1 cellular context compared by ENCODE assay signal in the genomic region with DNA sequence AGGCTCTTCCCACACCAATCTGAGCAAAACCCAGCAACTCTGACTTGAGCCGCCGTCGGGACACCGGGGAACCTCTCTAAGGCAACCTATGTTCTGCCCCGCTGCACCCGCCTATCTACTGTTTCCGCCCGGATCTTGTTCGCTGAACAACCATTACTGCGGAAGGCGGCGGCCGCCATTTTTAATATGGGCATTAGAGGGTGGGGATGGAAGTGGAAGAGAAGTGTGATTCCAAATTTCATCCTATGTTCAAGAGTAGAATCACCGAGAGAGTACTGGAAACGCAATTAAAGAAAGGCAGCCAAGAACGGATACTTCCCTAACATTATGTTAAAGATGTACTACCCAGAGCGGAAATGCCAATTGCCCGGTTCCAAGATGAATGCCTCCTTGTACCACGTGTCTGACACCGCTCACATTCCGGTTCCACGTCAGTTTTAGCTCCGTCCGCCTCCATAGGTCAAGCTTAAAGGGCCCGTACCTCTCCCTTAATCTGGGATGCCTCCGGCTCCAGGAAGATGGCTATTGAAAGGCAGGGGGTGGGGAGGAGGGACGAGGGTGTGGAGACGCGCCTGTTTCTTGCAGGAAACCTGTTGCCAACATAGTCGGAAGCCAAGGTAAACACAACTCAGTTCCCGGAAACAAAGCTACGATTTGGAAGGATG.
TF ChIP-seq lines count a peak whose summit lies in the region.

A gene (minus strand): TSS at position 95 of the 665 bp plus-strand sequence. CDS start 198 bp downstream, outside the sequence.

TF ChIP-seq in GM23338, 12 proteins besides CTCF, POLR2A, EP300 and RAD21 (continued from another document):
- TF ChIP-seq, protein P1, sequence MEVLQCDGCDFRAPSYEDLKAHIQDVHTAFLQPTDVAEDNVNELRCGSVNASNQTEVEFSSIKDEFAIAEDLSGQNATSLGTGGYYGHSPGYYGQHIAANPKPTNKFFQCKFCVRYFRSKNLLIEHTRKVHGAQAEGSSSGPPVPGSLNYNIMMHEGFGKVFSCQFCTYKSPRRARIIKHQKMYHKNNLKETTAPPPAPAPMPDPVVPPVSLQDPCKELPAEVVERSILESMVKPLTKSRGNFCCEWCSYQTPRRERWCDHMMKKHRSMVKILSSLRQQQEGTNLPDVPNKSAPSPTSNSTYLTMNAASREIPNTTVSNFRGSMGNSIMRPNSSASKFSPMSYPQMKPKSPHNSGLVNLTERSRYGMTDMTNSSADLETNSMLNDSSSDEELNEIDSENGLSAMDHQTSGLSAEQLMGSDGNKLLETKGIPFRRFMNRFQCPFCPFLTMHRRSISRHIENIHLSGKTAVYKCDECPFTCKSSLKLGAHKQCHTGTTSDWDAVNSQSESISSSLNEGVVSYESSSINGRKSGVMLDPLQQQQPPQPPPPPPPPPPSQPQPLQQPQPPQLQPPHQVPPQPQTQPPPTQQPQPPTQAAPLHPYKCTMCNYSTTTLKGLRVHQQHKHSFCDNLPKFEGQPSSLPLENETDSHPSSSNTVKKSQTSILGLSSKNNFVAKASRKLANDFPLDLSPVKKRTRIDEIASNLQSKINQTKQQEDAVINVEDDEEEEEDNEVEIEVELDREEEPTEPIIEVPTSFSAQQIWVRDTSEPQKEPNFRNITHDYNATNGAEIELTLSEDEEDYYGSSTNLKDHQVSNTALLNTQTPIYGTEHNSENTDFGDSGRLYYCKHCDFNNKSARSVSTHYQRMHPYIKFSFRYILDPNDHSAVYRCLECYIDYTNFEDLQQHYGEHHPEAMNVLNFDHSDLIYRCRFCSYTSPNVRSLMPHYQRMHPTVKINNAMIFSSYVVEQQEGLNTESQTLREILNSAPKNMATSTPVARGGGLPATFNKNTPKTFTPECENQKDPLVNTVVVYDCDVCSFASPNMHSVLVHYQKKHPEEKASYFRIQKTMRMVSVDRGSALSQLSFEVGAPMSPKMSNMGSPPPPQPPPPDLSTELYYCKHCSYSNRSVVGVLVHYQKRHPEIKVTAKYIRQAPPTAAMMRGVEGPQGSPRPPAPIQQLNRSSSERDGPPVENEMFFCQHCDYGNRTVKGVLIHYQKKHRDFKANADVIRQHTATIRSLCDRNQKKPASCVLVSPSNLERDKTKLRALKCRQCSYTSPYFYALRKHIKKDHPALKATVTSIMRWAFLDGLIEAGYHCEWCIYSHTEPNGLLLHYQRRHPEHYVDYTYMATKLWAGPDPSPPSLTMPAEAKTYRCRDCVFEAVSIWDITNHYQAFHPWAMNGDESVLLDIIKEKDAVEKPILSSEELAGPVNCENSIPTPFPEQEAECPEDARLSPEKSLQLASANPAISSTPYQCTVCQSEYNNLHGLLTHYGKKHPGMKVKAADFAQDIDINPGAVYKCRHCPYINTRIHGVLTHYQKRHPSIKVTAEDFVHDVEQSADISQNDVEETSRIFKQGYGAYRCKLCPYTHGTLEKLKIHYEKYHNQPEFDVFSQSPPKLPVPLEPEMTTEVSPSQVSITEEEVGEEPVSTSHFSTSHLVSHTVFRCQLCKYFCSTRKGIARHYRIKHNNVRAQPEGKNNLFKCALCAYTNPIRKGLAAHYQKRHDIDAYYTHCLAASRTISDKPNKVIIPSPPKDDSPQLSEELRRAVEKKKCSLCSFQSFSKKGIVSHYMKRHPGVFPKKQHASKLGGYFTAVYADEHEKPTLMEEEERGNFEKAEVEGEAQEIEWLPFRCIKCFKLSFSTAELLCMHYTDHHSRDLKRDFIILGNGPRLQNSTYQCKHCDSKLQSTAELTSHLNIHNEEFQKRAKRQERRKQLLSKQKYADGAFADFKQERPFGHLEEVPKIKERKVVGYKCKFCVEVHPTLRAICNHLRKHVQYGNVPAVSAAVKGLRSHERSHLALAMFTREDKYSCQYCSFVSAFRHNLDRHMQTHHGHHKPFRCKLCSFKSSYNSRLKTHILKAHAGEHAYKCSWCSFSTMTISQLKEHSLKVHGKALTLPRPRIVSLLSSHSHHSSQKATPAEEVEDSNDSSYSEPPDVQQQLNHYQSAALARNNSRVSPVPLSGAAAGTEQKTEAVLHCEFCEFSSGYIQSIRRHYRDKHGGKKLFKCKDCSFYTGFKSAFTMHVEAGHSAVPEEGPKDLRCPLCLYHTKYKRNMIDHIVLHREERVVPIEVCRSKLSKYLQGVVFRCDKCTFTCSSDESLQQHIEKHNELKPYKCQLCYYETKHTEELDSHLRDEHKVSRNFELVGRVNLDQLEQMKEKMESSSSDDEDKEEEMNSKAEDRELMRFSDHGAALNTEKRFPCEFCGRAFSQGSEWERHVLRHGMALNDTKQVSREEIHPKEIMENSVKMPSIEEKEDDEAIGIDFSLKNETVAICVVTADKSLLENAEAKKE (CRISPR knock-in tag; IDR thresholded peaks at IDR 0.05) = no peak
- TF ChIP-seq, protein P2, sequence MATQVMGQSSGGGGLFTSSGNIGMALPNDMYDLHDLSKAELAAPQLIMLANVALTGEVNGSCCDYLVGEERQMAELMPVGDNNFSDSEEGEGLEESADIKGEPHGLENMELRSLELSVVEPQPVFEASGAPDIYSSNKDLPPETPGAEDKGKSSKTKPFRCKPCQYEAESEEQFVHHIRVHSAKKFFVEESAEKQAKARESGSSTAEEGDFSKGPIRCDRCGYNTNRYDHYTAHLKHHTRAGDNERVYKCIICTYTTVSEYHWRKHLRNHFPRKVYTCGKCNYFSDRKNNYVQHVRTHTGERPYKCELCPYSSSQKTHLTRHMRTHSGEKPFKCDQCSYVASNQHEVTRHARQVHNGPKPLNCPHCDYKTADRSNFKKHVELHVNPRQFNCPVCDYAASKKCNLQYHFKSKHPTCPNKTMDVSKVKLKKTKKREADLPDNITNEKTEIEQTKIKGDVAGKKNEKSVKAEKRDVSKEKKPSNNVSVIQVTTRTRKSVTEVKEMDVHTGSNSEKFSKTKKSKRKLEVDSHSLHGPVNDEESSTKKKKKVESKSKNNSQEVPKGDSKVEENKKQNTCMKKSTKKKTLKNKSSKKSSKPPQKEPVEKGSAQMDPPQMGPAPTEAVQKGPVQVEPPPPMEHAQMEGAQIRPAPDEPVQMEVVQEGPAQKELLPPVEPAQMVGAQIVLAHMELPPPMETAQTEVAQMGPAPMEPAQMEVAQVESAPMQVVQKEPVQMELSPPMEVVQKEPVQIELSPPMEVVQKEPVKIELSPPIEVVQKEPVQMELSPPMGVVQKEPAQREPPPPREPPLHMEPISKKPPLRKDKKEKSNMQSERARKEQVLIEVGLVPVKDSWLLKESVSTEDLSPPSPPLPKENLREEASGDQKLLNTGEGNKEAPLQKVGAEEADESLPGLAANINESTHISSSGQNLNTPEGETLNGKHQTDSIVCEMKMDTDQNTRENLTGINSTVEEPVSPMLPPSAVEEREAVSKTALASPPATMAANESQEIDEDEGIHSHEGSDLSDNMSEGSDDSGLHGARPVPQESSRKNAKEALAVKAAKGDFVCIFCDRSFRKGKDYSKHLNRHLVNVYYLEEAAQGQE (IDR thresholded peaks at IDR 0.05; ENCODE audit: unreplicated experiment) = peak; percentile 12
- TF ChIP-seq, protein P3, sequence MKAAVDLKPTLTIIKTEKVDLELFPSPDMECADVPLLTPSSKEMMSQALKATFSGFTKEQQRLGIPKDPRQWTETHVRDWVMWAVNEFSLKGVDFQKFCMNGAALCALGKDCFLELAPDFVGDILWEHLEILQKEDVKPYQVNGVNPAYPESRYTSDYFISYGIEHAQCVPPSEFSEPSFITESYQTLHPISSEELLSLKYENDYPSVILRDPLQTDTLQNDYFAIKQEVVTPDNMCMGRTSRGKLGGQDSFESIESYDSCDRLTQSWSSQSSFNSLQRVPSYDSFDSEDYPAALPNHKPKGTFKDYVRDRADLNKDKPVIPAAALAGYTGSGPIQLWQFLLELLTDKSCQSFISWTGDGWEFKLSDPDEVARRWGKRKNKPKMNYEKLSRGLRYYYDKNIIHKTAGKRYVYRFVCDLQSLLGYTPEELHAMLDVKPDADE (IDR thresholded peaks at IDR 0.05) = peak; percentile 83
- TF ChIP-seq CREB1 (CRISPR knock-in tag; IDR thresholded peaks at IDR 0.05; ENCODE audit: low read depth) = peak; percentile 83
